Comparison of ENCODE assay signal across 8 cellular contexts in the genomic region with DNA sequence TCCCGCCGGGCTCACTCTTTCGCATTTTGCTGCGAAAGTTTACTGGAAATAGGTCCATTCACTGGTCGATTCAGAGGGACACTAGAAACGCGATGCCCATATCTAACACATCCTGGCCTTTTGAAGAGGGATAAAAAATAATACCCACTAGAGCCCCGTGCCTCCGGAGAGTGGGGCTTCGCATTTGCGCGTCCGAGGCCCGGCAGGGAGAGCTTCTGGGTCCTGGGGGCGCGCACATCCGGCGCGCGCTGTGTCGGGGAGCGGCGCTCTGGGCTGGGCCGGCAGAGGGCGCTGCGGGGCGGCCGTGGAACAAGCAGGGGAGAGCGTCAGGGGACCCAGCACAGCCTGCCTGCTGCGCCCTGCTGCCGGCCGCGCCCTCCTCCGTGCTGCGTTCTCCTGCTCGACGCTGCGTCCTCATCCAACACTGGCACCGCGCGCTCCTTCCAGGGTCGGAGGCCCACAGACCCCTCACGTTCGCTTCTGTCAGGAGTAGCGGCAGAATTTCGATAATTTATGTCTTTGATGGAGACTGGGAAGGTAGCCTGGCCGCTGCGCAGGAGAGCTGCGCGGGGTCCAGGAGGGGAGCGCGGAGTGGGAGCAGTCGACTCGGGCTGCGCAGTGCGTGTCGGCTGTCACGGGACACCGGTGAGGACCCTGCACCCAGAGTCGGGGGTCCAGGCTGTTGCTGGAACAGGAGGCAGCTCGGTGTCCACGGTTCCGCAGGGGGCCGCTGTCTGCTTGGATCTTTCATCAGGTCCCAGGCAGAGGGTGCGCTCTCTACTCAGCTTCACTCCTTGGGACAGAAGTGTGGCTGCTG. TPM values are rescaled to one million over a fixed set of nuclear protein-coding genes. Genes with fewer than 3 reads are reported as not detected.
DNase-seq lines count a peak whose midpoint lies in the region; ATAC-seq and TF ChIP-seq lines count a peak whose summit lies in the region.

No MANE protein-coding gene starts in this region.

- peak; percentile 32 for DNase-seq in NCI-H2171 treated with DMSO at 0.1 percent for 48 hours (lab: John Stamatoyannopoulos, UW)
- no peak for DNase-seq in NCI-H2171 (lab: John Stamatoyannopoulos, UW)
- peak; percentile 32 for DNase-seq in NCI-H1694 (lab: John Stamatoyannopoulos, UW)
- peak; percentile 83 for DNase-seq in activated CD4-positive, alpha-beta T cell treated with anti-CD3 and anti-CD28 coated beads, Interleukin-2, amount 50 U/mL, for 1 hour
- DNase-seq in cortex of kidney (lab: John Stamatoyannopoulos, UW) = peak; percentile 38
- peak; percentile 84 to 96 for DNase-seq in left lung
- DNase-seq in stimulated activated CD4-positive, alpha-beta T cell treated with anti-CD3 and anti-CD28 coated beads, Interleukin-1b, Interleukin-23, amount 100 ng/mL, for 48 hours = peak; percentile 82

- peak overlapping the region; percentile 45 to 48 for H3K4me3 ChIP-seq in left lung

- intact Hi-C loops in left lung (cut with DNase I) = loop anchor here in 1 of 2 donors (5.0 to 10.0 kb wide), 2 partner anchors 215 to 692 kb away; no protein-coding TSS in a partner anchor

- no peaks in the 10 kb centered on the region for H3K36me3 ChIP-seq in left lung

- peak overlapping the region; percentile 74 to 84 for H3K27ac ChIP-seq in left lung

- no peaks in the 10 kb centered on the region for H3K9me3 ChIP-seq in left lung

- peak; percentile 93 for TF ChIP-seq CTCF in left lung (IDR thresholded peaks at IDR 0.05)

- peaks cover 0 to 21% of the 10 kb centered on the region in 2 donors for H3K4me1 ChIP-seq in left lung

- ATAC-seq in HG02870 (IDR thresholded peaks at IDR 0.05; ENCODE audit: unreplicated experiment) (peak; percentile 99), left lung (peak; percentile 100)

- H3K27me3 ChIP-seq in left lung = peaks cover 0 to 16% of the 10 kb centered on the region in 2 donors

RNA-seq across cellular contexts. Expression of gene ZNF32, which starts 41.5 kb away (rescaled TPM):
- 10 to 100 TPM; 29.1 to 32.9 TPM for total RNA-seq in left lung
